Comparison of ENCODE assay signal across 18 cellular contexts in genomic region chr2:85767803-85768665, GRCh38. TPM values are rescaled to one million over a fixed set of nuclear protein-coding genes. Genes with fewer than 3 reads are reported as not detected.
DNase-seq lines count a peak whose midpoint lies in the region; ATAC-seq and TF ChIP-seq lines count a peak whose summit lies in the region.
"Had no signal": no experiment of that assay in that cellular context is flagged by ENCODE, and none has a peak within 500 bp of the region (broad histone marks: within the 10 kb centered on the region; RNA-seq: fewer than 3 reads in every experiment).

No MANE protein-coding gene starts in this region.

- H3K27ac ChIP-seq in cardiac muscle cell (peak overlapping the region; percentile 85), neural progenitor cell (no peak overlapping the region), tibial artery (peak overlapping the region; percentile 82 to 87), MM.1S (ENCODE audit: low read length) (no peak overlapping the region)
- H3K27ac ChIP-seq: HL-60 had no signal

- H3K9me2 ChIP-seq in MM.1S (replicated peaks; ENCODE audit: insufficient read depth, low read length) = no peaks in the 10 kb centered on the region

- H3K27me3 Mint-ChIP-seq in brain = peaks cover 10% of the 10 kb centered on the region
- H3K27me3 Mint-ChIP-seq in neural progenitor cell (ENCODE audit: insufficient read depth, low read depth) = peaks cover 8% of the 10 kb centered on the region
- peaks cover 10% of the 10 kb centered on the region for H3K27me3 Mint-ChIP-seq in type B pancreatic cell

- no peaks in the 10 kb centered on the region for H3K36me3 ChIP-seq in cardiac muscle cell
- H3K36me3 ChIP-seq in neural progenitor cell = no peaks in the 10 kb centered on the region
- H3K36me3 ChIP-seq in tibial artery = peaks cover 37 to 79% (median 42%) of the 10 kb centered on the region in 3 donors
- H3K36me3 ChIP-seq in MM.1S (replicated peaks; ENCODE audit: insufficient read depth, low read length) = no peaks in the 10 kb centered on the region
- H3K36me3 ChIP-seq: transverse colon had no signal

- no peak overlapping the region for H2AFZ ChIP-seq in neural progenitor cell (replicated peaks)
- no peak overlapping the region for H2AFZ ChIP-seq in MM.1S (ENCODE audit: low read length)

- DNase-seq in cardiac muscle cell (ENCODE audit: low read depth in 1 of 2, low spot score in 1 of 2) = no peak
- DNase-seq in left cardiac atrium = no peak
- no peak for DNase-seq in neural progenitor cell (ENCODE audit: low spot score)
- DNase-seq in tibial artery = no peak
- no peak for DNase-seq in MM.1S
- DNase-seq in LoVo (ENCODE audit: low spot score) = no peak
- no peak for DNase-seq in type B pancreatic cell (ENCODE audit: extremely low spot score, unreplicated experiment)
- DNase-seq: activated B cell treated with CpG ODN at 0.5 μM for 24 hours; activated CD8-positive, alpha-beta T cell treated with anti-CD3 and anti-CD28 coated beads, Interleukin-2, amount 10 ng/mL, durations not matched to agents 7 days and 5 days; activated naive CD4-positive, alpha-beta T cell treated with anti-CD3 and anti-CD28 coated beads for 36 hours; activated T-cell treated with anti-CD3 and anti-CD28 coated beads, Interleukin-2, amount 50 U/mL, for 4 hours; H9; natural killer cell; PC-3 had no signal

- H3K9ac ChIP-seq in neural progenitor cell (no peak overlapping the region), MM.1S (ENCODE audit: low read length) (no peak overlapping the region)

- H3K79me2 ChIP-seq in neural progenitor cell (ENCODE audit: low read depth) (no peaks in the 10 kb centered on the region), MM.1S (ENCODE audit: low read length) (no peaks in the 10 kb centered on the region)

- H3K36me3 Mint-ChIP-seq in brain (no peaks in the 10 kb centered on the region), neural progenitor cell (peaks cover 11% of the 10 kb centered on the region), type B pancreatic cell (no peaks in the 10 kb centered on the region)
- H3K36me3 Mint-ChIP-seq: natural killer cell had no signal

- H3K27me3 ChIP-seq in cardiac muscle cell (no peaks in the 10 kb centered on the region), neural progenitor cell (peaks cover 29% of the 10 kb centered on the region), tibial artery (no peaks in the 10 kb centered on the region), MM.1S (replicated peaks; ENCODE audit: insufficient read depth, low read length) (peaks cover 8% of the 10 kb centered on the region; the same call in 1 of the 2 replicates)
- H3K27me3 ChIP-seq: transverse colon had no signal

- H3K9me3 Mint-ChIP-seq in brain (peaks cover 0 to 2% (median 0%) of the 10 kb centered on the region in 5 experiments), neural progenitor cell (no peaks in the 10 kb centered on the region), type B pancreatic cell (no peaks in the 10 kb centered on the region)
- H3K9me3 Mint-ChIP-seq: activated B cell treated with CpG ODN at 0.5 μM for 24 hours; activated naive CD4-positive, alpha-beta T cell treated with anti-CD3 and anti-CD28 coated beads for 36 hours; activated T-cell treated with anti-CD3 and anti-CD28 coated beads, Interleukin-2, amount 50 U/mL, for 4 hours; endodermal cell; H9; natural killer cell had no signal

- H3K4me1 Mint-ChIP-seq in brain = peaks cover 97% of the 10 kb centered on the region
- H3K4me1 Mint-ChIP-seq in neural progenitor cell = peaks cover 86% of the 10 kb centered on the region
- H3K4me1 Mint-ChIP-seq in type B pancreatic cell (ENCODE audit: unreplicated experiment) = peaks cover 73% of the 10 kb centered on the region

- TF ChIP-seq CTCF in cardiac muscle cell (IDR thresholded peaks at IDR 0.05; ENCODE audit: low read depth, low read length) = no peak
- TF ChIP-seq CTCF in brain (conservative IDR thresholded peaks at IDR 0.05) = no peak
- no peak for TF ChIP-seq CTCF in neural progenitor cell (IDR thresholded peaks at IDR 0.05)
- TF ChIP-seq CTCF in tibial artery (IDR thresholded peaks at IDR 0.05) = no peak
- no peak for TF ChIP-seq CTCF in MM.1S (IDR thresholded peaks at IDR 0.05; ENCODE audit: low read length)
- no peak for TF ChIP-seq CTCF in type B pancreatic cell (conservative IDR thresholded peaks at IDR 0.05)

- no peak for ATAC-seq in left cardiac atrium
- ATAC-seq: activated CD8-positive, alpha-beta T cell treated with anti-CD3 and anti-CD28 coated beads, Interleukin-2, amount 10 ng/mL, durations not matched to agents 7 days and 5 days; activated T-cell treated with anti-CD3 and anti-CD28 coated beads, Interleukin-2, amount 50 U/mL, for 4 hours; natural killer cell; PC-3 had no signal

- H3F3A ChIP-seq in neural progenitor cell (ENCODE audit: low read depth) (peaks cover 22% of the 10 kb centered on the region), MM.1S (ENCODE audit: insufficient read depth, low read length) (no peaks in the 10 kb centered on the region)

- H3K4me2 ChIP-seq in neural progenitor cell = no peak overlapping the region
- H3K4me2 ChIP-seq in MM.1S (ENCODE audit: low read depth, low read length) = no peak overlapping the region

- H3K27ac Mint-ChIP-seq in brain = peak overlapping the region in 3 of 5 experiments; percentile 81 to 97 (median 89)
- peak overlapping the region; percentile 40 for H3K27ac Mint-ChIP-seq in neural progenitor cell
- no peak overlapping the region for H3K27ac Mint-ChIP-seq in type B pancreatic cell
- H3K27ac Mint-ChIP-seq: activated B cell treated with CpG ODN at 0.5 μM for 24 hours; activated CD8-positive, alpha-beta T cell treated with anti-CD3 and anti-CD28 coated beads, Interleukin-2, amount 10 ng/mL, durations not matched to agents 7 days and 5 days; activated naive CD4-positive, alpha-beta T cell treated with anti-CD3 and anti-CD28 coated beads for 36 hours; endodermal cell; H9; natural killer cell had no signal

- no peak overlapping the region for H3K4me3 ChIP-seq in cardiac muscle cell
- H3K4me3 ChIP-seq in neural progenitor cell = no peak overlapping the region
- peak overlapping the region in 1 of 2 donors; percentile 14 for H3K4me3 ChIP-seq in tibial artery
- no peak overlapping the region for H3K4me3 ChIP-seq in MM.1S (ENCODE audit: low read length)
- H3K4me3 ChIP-seq: transverse colon had no signal

- H3K4me1 ChIP-seq in cardiac muscle cell (ENCODE audit: low read depth) (peaks cover 60% of the 10 kb centered on the region), neural progenitor cell (peaks cover 49% of the 10 kb centered on the region), tibial artery (peaks cover 0 to 95% (median 66%) of the 10 kb centered on the region in 4 donors), MM.1S (ENCODE audit: low read length) (no peaks in the 10 kb centered on the region)

- H4K20me1 ChIP-seq in neural progenitor cell (ENCODE audit: low read depth) (peaks cover 3% of the 10 kb centered on the region), MM.1S (ENCODE audit: insufficient read depth, low read length) (no peaks in the 10 kb centered on the region)

- intact Hi-C loops in left cardiac atrium (cut with DNase I) = no loop called here
- intact Hi-C loops in tibial artery (cut with DNase I; ENCODE audit: low total_unique reads) = no loop called here

- H3K9me3 ChIP-seq in cardiac muscle cell (ENCODE audit: low read depth) (no peaks in the 10 kb centered on the region), neural progenitor cell (ENCODE audit: low read depth) (no peaks in the 10 kb centered on the region), tibial artery (no peaks in the 10 kb centered on the region), MM.1S (replicated peaks; ENCODE audit: insufficient read depth, low read length) (no peaks in the 10 kb centered on the region)
- H3K9me3 ChIP-seq: transverse colon had no signal

- H3K4me3 Mint-ChIP-seq in brain (peak overlapping the region in 1 of 5 experiments; percentile 39), neural progenitor cell (no peak overlapping the region), type B pancreatic cell (no peak overlapping the region)
- H3K4me3 Mint-ChIP-seq: activated B cell treated with CpG ODN at 0.5 μM for 24 hours; activated CD8-positive, alpha-beta T cell treated with anti-CD3 and anti-CD28 coated beads, Interleukin-2, amount 10 ng/mL, durations not matched to agents 7 days and 5 days; activated naive CD4-positive, alpha-beta T cell treated with anti-CD3 and anti-CD28 coated beads for 36 hours; activated T-cell treated with anti-CD3 and anti-CD28 coated beads, Interleukin-2, amount 50 U/mL, for 4 hours; endodermal cell; H9; natural killer cell had no signal

RNA-seq across cellular contexts. Expression of gene ATOH8, which starts 14.2 kb away (rescaled TPM):
- total RNA-seq in cardiac muscle cell = 10.6 and 12.6 TPM in 2 replicates
- 4.8 and 6.3 TPM in 2 replicates for polyA plus RNA-seq in cardiac muscle cell
- total RNA-seq in left cardiac atrium = 10 to 100 TPM; 23.4 to 29.1 TPM
- polyA plus RNA-seq in brain (ENCODE audit: insufficient read depth, low read depth, low replicate concordance) = 15.8 TPM
- total RNA-seq in neural progenitor cell (ENCODE audit: low replicate concordance) = 0.43 TPM in 1 of 2 replicates, not detected in the other
- total RNA-seq in type B pancreatic cell (ENCODE audit: low replicate concordance) = 1.8 and 13.7 TPM in 2 replicates
- total RNA-seq: activated B cell treated with CpG ODN at 0.5 μM for 24 hours; activated naive CD4-positive, alpha-beta T cell treated with anti-CD3 and anti-CD28 coated beads for 36 hours; activated T-cell treated with anti-CD3 and anti-CD28 coated beads, Interleukin-2, amount 50 U/mL, for 4 hours had no signal

Comparison
In these comparisons a context has a peak if more than half of its experiments do, and no peak if none do; other contexts are left out.
1. H3K27ac ChIP-seq: peak in cardiac muscle cell (single experiment) and tibial artery (2 of 2); none in neural progenitor cell (single experiment) and MM.1S (single experiment).